Comparison of ENCODE assay signal across 19 cellular contexts in the genomic region with DNA sequence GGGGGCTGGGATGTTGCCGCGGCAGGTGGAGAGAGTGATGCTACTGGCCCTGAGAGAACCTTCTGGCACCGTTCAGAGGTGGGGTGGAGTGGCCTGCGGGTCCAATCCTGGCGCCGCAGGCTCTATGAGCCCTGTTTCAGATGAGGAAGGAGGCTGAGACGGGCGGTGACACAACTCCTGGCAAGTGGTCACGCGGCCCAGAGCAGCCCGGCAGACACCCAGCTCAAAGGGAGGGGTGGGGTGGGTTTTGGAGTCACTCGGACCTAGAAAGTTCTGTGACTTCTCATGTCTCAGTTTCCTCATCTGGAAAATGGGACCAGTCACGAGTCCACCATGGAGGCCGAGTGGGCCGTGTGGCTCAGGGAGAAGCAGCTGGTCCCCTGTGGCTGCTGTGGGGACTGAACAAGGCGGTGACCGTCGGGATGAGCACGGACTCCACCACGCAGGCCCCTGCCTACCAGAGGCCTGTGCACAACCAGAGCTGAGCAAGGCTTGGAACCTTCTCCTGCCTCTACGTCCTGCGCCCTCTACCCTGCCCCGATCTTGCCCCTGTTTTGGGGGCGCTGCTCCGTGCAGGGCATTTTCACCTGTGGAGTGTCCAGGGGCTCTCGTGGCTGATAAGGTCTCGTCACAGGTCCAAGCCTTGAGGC. TPM values are rescaled to one million over a fixed set of nuclear protein-coding genes. Genes with fewer than 3 reads are reported as not detected.
DNase-seq lines count a peak whose midpoint lies in the region; ATAC-seq, FAIRE-seq and TF ChIP-seq lines count a peak whose summit lies in the region.
"Had no signal": no experiment of that assay in that cellular context is flagged by ENCODE, and none has a peak within 500 bp of the region (broad histone marks: within the 10 kb centered on the region; RNA-seq: fewer than 3 reads in every experiment).

No MANE protein-coding gene starts in this region.

- H3K9me3 ChIP-seq in keratinocyte (ENCODE audit: control insufficient read depth, low read depth, low read length): no peaks in the 10 kb centered on the region
- H3K9me3 ChIP-seq: body of pancreas, right lobe of liver had no signal

- peaks cover 72% of the 10 kb centered on the region for H3K79me2 ChIP-seq in keratinocyte (ENCODE audit: control insufficient read depth, insufficient read depth, low read length)

- peak; percentile 90 for DNase-seq in CD14-positive monocyte (ENCODE audit: low spot score)
- DNase-seq in NOMO-1 (lab: John Stamatoyannopoulos, UW; ENCODE audit: unreplicated experiment in 2 of 2): peak; percentile 38 to 58
- no peak for DNase-seq in keratinocyte (ENCODE audit: low read depth, low spot score)
- DNase-seq in posterior vena cava (ENCODE audit: low spot score): peak; percentile 92
- no peak for DNase-seq in HuH-7.5 (ENCODE audit: low spot score)
- DNase-seq in NCI-H1092 (lab: John Stamatoyannopoulos, UW): no peak
- no peak for DNase-seq in islet precursor cell
- DNase-seq: activated naive CD4-positive, alpha-beta T cell treated with anti-CD3 and anti-CD28 coated beads, Interleukin-2, amount 10 ng/mL, durations not matched to agents 7 days and 5 days; cortex of kidney; MM.1S; NCI-H2029 treated with DMSO at 0.1 percent for 48 hours; NCI-H446 treated with DMSO at 0.1 percent for 48 hours; stimulated activated CD4-positive, alpha-beta T cell treated with anti-CD3 and anti-CD28 coated beads, Interleukin-1b, Interleukin-23, amount 100 ng/mL, for 48 hours; T-helper 9 cell had no signal

- H3K4me1 Mint-ChIP-seq in CD14-positive monocyte: peaks cover 70% of the 10 kb centered on the region

- no peak for ATAC-seq in HG02870 (IDR thresholded peaks at IDR 0.05; ENCODE audit: unreplicated experiment)
- ATAC-seq: body of pancreas had no signal

- no peak overlapping the region for H2AFZ ChIP-seq in keratinocyte (ENCODE audit: control insufficient read depth, low read length)

- H4K20me1 ChIP-seq in keratinocyte (ENCODE audit: control insufficient read depth, extremely low read depth, insufficient read depth, low read length): peaks cover 29% of the 10 kb centered on the region

- H3K36me3 ChIP-seq in keratinocyte (ENCODE audit: control insufficient read depth in 2 of 2, extremely low read depth in 1 of 2, insufficient read depth in 2 of 2, low read length in 2 of 2): peaks cover 12 to 23% of the 10 kb centered on the region in 2 experiments
- H3K36me3 ChIP-seq: right lobe of liver had no signal

- peaks cover 8% of the 10 kb centered on the region for H3K9me1 ChIP-seq in keratinocyte (ENCODE audit: control insufficient read depth, extremely low read depth, insufficient read depth, low read length)

- TF ChIP-seq CTCF in CD14-positive monocyte (IDR thresholded peaks at IDR 0.05): no peak
- TF ChIP-seq CTCF in keratinocyte (optimal IDR thresholded peaks at IDR 0.05 in 1 of 3, IDR thresholded peaks at IDR 0.05 in 1 of 3, conservative IDR thresholded peaks at IDR 0.05 in 1 of 3; ENCODE audit: extremely low read depth in 1 of 3, insufficient read depth in 2 of 3, low read length in 3 of 3): no peak

- peaks cover 0 to 2% (median 0%) of the 10 kb centered on the region in 3 donors for H3K27me3 Mint-ChIP-seq in CD14-positive monocyte (ENCODE audit: low read depth in 3 of 3)
- H3K27me3 Mint-ChIP-seq: activated naive CD4-positive, alpha-beta T cell treated with anti-CD3 and anti-CD28 coated beads, Interleukin-2, amount 10 ng/mL, durations not matched to agents 7 days and 5 days had no signal

- peak overlapping the region; percentile 54 to 100 for H3K4me3 Mint-ChIP-seq in CD14-positive monocyte
- H3K4me3 Mint-ChIP-seq: activated naive CD4-positive, alpha-beta T cell treated with anti-CD3 and anti-CD28 coated beads, Interleukin-2, amount 10 ng/mL, durations not matched to agents 7 days and 5 days had no signal

- H3K27ac Mint-ChIP-seq in CD14-positive monocyte: peak overlapping the region; percentile 88 to 96 (median 93)
- H3K27ac Mint-ChIP-seq: activated naive CD4-positive, alpha-beta T cell treated with anti-CD3 and anti-CD28 coated beads, Interleukin-2, amount 10 ng/mL, durations not matched to agents 7 days and 5 days had no signal

- H3K4me1 ChIP-seq in keratinocyte (ENCODE audit: control insufficient read depth, extremely low read depth, insufficient read depth, low read length): peaks cover 16% of the 10 kb centered on the region

- no peaks in the 10 kb centered on the region for H3K9me3 Mint-ChIP-seq in CD14-positive monocyte
- H3K9me3 Mint-ChIP-seq: activated naive CD4-positive, alpha-beta T cell treated with anti-CD3 and anti-CD28 coated beads, Interleukin-2, amount 10 ng/mL, durations not matched to agents 7 days and 5 days had no signal

- H3K27me3 ChIP-seq in keratinocyte (ENCODE audit: control insufficient read depth, extremely low read depth, insufficient read depth, low read length): no peaks in the 10 kb centered on the region
- H3K27me3 ChIP-seq: body of pancreas, right lobe of liver had no signal

- H3K27ac ChIP-seq in keratinocyte (ENCODE audit: control insufficient read depth, insufficient read depth, low read length): no peak overlapping the region
- H3K27ac ChIP-seq: body of pancreas, right lobe of liver, SK-N-MC had no signal

- H3K9ac ChIP-seq in keratinocyte (ENCODE audit: control insufficient read depth, extremely low read depth, insufficient read depth, low read length): no peak overlapping the region

- intact Hi-C loops in CD14-positive monocyte (cut with micrococcal nuclease): loop anchor here in 1 of 2 donors (5.0 to 10.0 kb wide), 4 partner anchors 32 to 538 kb away; a partner anchor contains a TSS
- intact Hi-C loops in posterior vena cava (cut with DNase I): loop anchor here in 1 of 2 donors (5.0 kb wide), 1 partner anchor 1157 kb away; a partner anchor contains a TSS

- dilution Hi-C loops in keratinocyte (cut with MboI; ENCODE audit: extremely low pct_ligation_motif_present, low sequenced_read_pairs): no loop called here

- H3K36me3 Mint-ChIP-seq in CD14-positive monocyte: peaks cover 4 to 32% of the 10 kb centered on the region in 2 donors

- H3K4me2 ChIP-seq in keratinocyte (ENCODE audit: control insufficient read depth, extremely low read depth, insufficient read depth, low read depth, low read length): peak overlapping the region; percentile 37

- H3K4me3 ChIP-seq in keratinocyte (ENCODE audit: control insufficient read depth in 2 of 3, extremely low read depth in 1 of 3, insufficient read depth in 2 of 3, low read depth in 1 of 3, low read length in 3 of 3): peak overlapping the region in 1 of 3 experiments; percentile 26
- H3K4me3 ChIP-seq: body of pancreas, right lobe of liver, SK-N-MC had no signal

- no peak for FAIRE-seq in keratinocyte (lab: Jason Lieb, UNC)
- FAIRE-seq: HTR-8/SVneo had no signal

RNA-seq across cellular contexts. Expression of a gene that starts 3.7 kb away (rescaled TPM):
- polyA plus RNA-seq in CD14-positive monocyte (1,000 to 10,000 TPM; 2,230 to 2,663 TPM), keratinocyte (139 to 405 TPM (median 155 TPM) in 3 replicates)
- polyA plus RNA-seq in keratinocyte (2011; ENCODE audit: low read depth): 30.9 TPM
- 137 and 469 TPM in 2 replicates for polyA plus RNA-seq in keratinocyte (2011; cell fraction: cytosol; rRNA removed)
- 106 and 193 TPM in 2 replicates for polyA plus RNA-seq in keratinocyte (2011; cell fraction: nucleus; rRNA removed)
- 172 and 342 TPM in 2 replicates for polyA plus RNA-seq in keratinocyte (2012; ENCODE audit: low replicate concordance)
- polyA minus RNA-seq in keratinocyte: 38.9 to 73.0 TPM (median 41.2 TPM) in 3 replicates
- 432 TPM for polyA minus RNA-seq in keratinocyte (2011; cell fraction: cytosol; rRNA and poly(A)+ RNA removed)
- polyA minus RNA-seq in keratinocyte (2011; cell fraction: nucleus; rRNA and poly(A)+ RNA removed): 74.4 and 89.7 TPM in 2 replicates
- total RNA-seq in posterior vena cava: 10 to 100 TPM; 75.1 to 84.3 TPM

RNA-seq across cellular contexts. Expression of a gene that starts 11.8 kb away (rescaled TPM):
- polyA plus RNA-seq in CD14-positive monocyte: 1 to 10 TPM; 6.8 to 8.9 TPM
- polyA plus RNA-seq in keratinocyte: 13.9 to 17.1 TPM (median 15.6 TPM) in 3 replicates
- polyA plus RNA-seq in keratinocyte (2011; ENCODE audit: low read depth): 4.3 TPM
- 11.1 and 18.2 TPM in 2 replicates for polyA plus RNA-seq in keratinocyte (2011; cell fraction: cytosol; rRNA removed)
- 10.0 and 12.8 TPM in 2 replicates for polyA plus RNA-seq in keratinocyte (2011; cell fraction: nucleus; rRNA removed)
- polyA plus RNA-seq in keratinocyte (2012; ENCODE audit: low replicate concordance): 12.3 and 16.4 TPM in 2 replicates
- 7.4 to 8.9 TPM (median 8.4 TPM) in 3 replicates for polyA minus RNA-seq in keratinocyte
- polyA minus RNA-seq in keratinocyte (2011; cell fraction: cytosol; rRNA and poly(A)+ RNA removed): 8.8 TPM
- 5.2 and 7.3 TPM in 2 replicates for polyA minus RNA-seq in keratinocyte (2011; cell fraction: nucleus; rRNA and poly(A)+ RNA removed)
- total RNA-seq in posterior vena cava: 10 to 100 TPM in 1 of 2 donors, 1 to 10 TPM in 1; 8.9 to 10.2 TPM

RNA-seq across cellular contexts. Expression of a gene that starts 31.9 kb away (rescaled TPM):
- 10 to 100 TPM; 16.5 to 16.6 TPM for polyA plus RNA-seq in CD14-positive monocyte
- polyA plus RNA-seq in keratinocyte: 22.1 to 30.4 TPM (median 28.0 TPM) in 3 replicates
- 7.7 TPM for polyA plus RNA-seq in keratinocyte (2011; ENCODE audit: low read depth)
- polyA plus RNA-seq in keratinocyte (2011; cell fraction: cytosol; rRNA removed): 23.0 and 39.6 TPM in 2 replicates
- polyA plus RNA-seq in keratinocyte (2011; cell fraction: nucleus; rRNA removed): 26.5 and 38.5 TPM in 2 replicates
- polyA plus RNA-seq in keratinocyte (2012; ENCODE audit: low replicate concordance): 30.2 and 46.8 TPM in 2 replicates
- 48.8 to 114 TPM (median 49.9 TPM) in 3 replicates for polyA minus RNA-seq in keratinocyte
- 42.0 TPM for polyA minus RNA-seq in keratinocyte (2011; cell fraction: cytosol; rRNA and poly(A)+ RNA removed)
- polyA minus RNA-seq in keratinocyte (2011; cell fraction: nucleus; rRNA and poly(A)+ RNA removed): 18.8 and 19.5 TPM in 2 replicates
- total RNA-seq in posterior vena cava: 10 to 100 TPM; 13.9 to 16.0 TPM

RNA-seq across cellular contexts. Expression of a gene that starts 44.5 kb away (rescaled TPM):
- polyA plus RNA-seq in CD14-positive monocyte: 1 to 10 TPM; 3.1 TPM
- polyA plus RNA-seq in keratinocyte: 2.9 to 4.6 TPM (median 4.4 TPM) in 3 replicates
- polyA plus RNA-seq in keratinocyte (2011; ENCODE audit: low read depth): 4.3 TPM
- 4.2 and 6.5 TPM in 2 replicates for polyA plus RNA-seq in keratinocyte (2011; cell fraction: cytosol; rRNA removed)
- polyA plus RNA-seq in keratinocyte (2011; cell fraction: nucleus; rRNA removed): 4.7 and 6.8 TPM in 2 replicates
- 6.0 and 7.7 TPM in 2 replicates for polyA plus RNA-seq in keratinocyte (2012; ENCODE audit: low replicate concordance)
- polyA minus RNA-seq in keratinocyte: 1.5 to 2.6 TPM (median 2.0 TPM) in 3 replicates
- polyA minus RNA-seq in keratinocyte (2011; cell fraction: cytosol; rRNA and poly(A)+ RNA removed): 7.3 TPM
- polyA minus RNA-seq in keratinocyte (2011; cell fraction: nucleus; rRNA and poly(A)+ RNA removed): 1.2 and 1.8 TPM in 2 replicates
- not detected for total RNA-seq in posterior vena cava

Comparison
In these comparisons a context has a peak if more than half of its experiments do, and no peak if none do; other contexts are left out.
1. DNase-seq: peak in CD14-positive monocyte (single experiment), NOMO-1 (2 of 2) and posterior vena cava (single experiment); none in keratinocyte (single experiment), HuH-7.5 (single experiment), NCI-H1092 (single experiment) and islet precursor cell (single experiment).
2. RNA of a gene that starts 3.7 kb away (polyA plus RNA-seq): 2,230 to 2,663 TPM in CD14-positive monocyte; 30.9 to 469 TPM in keratinocyte; every median in the first group is over 4 times any median in the second.